ENCODE assay signal across 9 cellular contexts in the genomic region with DNA sequence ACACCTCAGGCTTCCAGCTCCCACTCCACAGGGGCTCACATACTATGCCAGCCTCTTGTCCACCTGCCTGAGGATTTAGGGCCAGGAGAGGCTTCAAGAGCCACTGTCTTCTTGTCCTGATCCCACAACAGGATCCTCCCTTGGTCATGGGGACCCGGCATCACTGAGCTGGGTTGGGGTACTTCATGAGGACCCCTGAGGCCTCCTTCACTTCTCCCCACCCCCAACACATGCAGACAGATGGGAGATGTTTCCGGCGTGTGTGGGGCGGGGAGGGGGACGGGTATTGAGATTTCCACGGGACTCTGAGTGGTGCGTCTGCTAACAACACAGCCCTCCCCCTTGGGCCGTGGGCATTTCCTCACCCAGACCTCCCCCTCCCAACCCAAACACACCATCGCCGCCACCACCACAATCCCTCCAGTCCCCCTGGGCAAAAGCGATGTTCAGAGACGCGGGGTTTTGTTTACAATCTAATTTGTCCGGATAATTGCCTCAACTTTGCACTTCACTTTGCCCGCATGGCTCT. TPM values are rescaled to one million over a fixed set of nuclear protein-coding genes. Genes with fewer than 3 reads are reported as not detected.
DNase-seq lines count a peak whose midpoint lies in the region; ATAC-seq, FAIRE-seq and TF ChIP-seq lines count a peak whose summit lies in the region.
"Had no signal": no experiment of that assay in that cellular context is flagged by ENCODE, and none has a peak within 500 bp of the region (broad histone marks: within the 10 kb centered on the region; RNA-seq: fewer than 3 reads in every experiment).

No MANE protein-coding gene starts in this region.

- H3F3A ChIP-seq in SU-DHL-6 (ENCODE audit: insufficient read depth), result no peaks in the 10 kb centered on the region

- H3K9ac ChIP-seq in SU-DHL-6 (ENCODE audit: low read length), result peak overlapping the region; percentile 68

- no peak for ATAC-seq in HG03432 (IDR thresholded peaks at IDR 0.05; ENCODE audit: unreplicated experiment)

- no peak for FAIRE-seq in small intestine (lab: Jason Lieb, UNC)
- FAIRE-seq: A204.1 had no signal

- peaks cover 3 to 15% of the 10 kb centered on the region in 2 donors for H3K4me1 ChIP-seq in small intestine (ENCODE audit: control insufficient read depth in 2 of 2, insufficient read depth in 1 of 2, low read depth in 1 of 2, low read length in 1 of 2)

- H3K27ac ChIP-seq in SU-DHL-6 (ENCODE audit: low read depth, low read length) (peak overlapping the region; percentile 34; the same call in 1 of the 2 replicates), small intestine (ENCODE audit: low read depth in 1 of 2, low read length in 1 of 2) (no peak overlapping the region)

- no peaks in the 10 kb centered on the region for H3K27me3 ChIP-seq in SU-DHL-6 (ENCODE audit: low read length)
- no peaks in the 10 kb centered on the region for H3K27me3 ChIP-seq in small intestine (ENCODE audit: control insufficient read depth in 2 of 2, insufficient read depth in 2 of 2, low read length in 2 of 2)

- TF ChIP-seq CTCF in SU-DHL-6 (IDR thresholded peaks at IDR 0.05; ENCODE audit: insufficient read depth, low read length, poor library complexity, severe bottlenecking), result no peak
- no peak for TF ChIP-seq CTCF in foreskin fibroblast (IDR thresholded peaks at IDR 0.05; ENCODE audit: low read depth, low read length)

- no peaks in the 10 kb centered on the region for H3K9me2 ChIP-seq in SU-DHL-6 (replicated peaks; ENCODE audit: insufficient read depth, low read length)

- peak overlapping the region; percentile 61 for H3K4me3 ChIP-seq in SU-DHL-6 (ENCODE audit: insufficient read depth, low read length, poor library complexity, severe bottlenecking)
- H3K4me3 ChIP-seq in foreskin fibroblast (ENCODE audit: low read depth in 1 of 2, low read length in 2 of 2), result peak overlapping the region; percentile 56 to 57
- peak overlapping the region; percentile 16 to 93 for H3K4me3 ChIP-seq in small intestine (ENCODE audit: low read depth in 1 of 2, low read length in 2 of 2)

- peaks cover 14% of the 10 kb centered on the region; the same call in 1 of the 2 replicates for H3K79me2 ChIP-seq in SU-DHL-6 (ENCODE audit: insufficient read depth, low read length)

- H3K36me3 ChIP-seq in SU-DHL-6 (ENCODE audit: low read length) (no peaks in the 10 kb centered on the region), small intestine (ENCODE audit: control insufficient read depth in 2 of 2, insufficient read depth in 2 of 2, low read length in 2 of 2) (no peaks in the 10 kb centered on the region)

- DNase-seq in DMS 273 (lab: John Stamatoyannopoulos, UW; ENCODE audit: unreplicated experiment) (peak; percentile 50), DMS 273 treated with DMSO at 0.1 percent for 48 hours (lab: John Stamatoyannopoulos, UW) (no peak), foreskin fibroblast (no peak), small intestine (no peak), NCI-H187 treated with DMSO at 0.1 percent for 48 hours (lab: John Stamatoyannopoulos, UW) (no peak), putamen (ENCODE audit: low spot score) (no peak)

- WGBS in small intestine, 3 donors, result 4 to 11% (median 9%) methylated on average over 15 of the region's 15 CpGs

- H3K9me3 ChIP-seq in SU-DHL-6 (ENCODE audit: insufficient read depth, low read length), result no peaks in the 10 kb centered on the region
- no peaks in the 10 kb centered on the region for H3K9me3 ChIP-seq in small intestine (ENCODE audit: control insufficient read depth, low read depth)

- H2AFZ ChIP-seq in SU-DHL-6 (ENCODE audit: low read depth, low read length, severe bottlenecking), result peak overlapping the region; percentile 91

- peaks cover 6% of the 10 kb centered on the region; the same call in 1 of the 2 replicates for H4K20me1 ChIP-seq in SU-DHL-6 (ENCODE audit: low read depth, low read length)

- H3K4me2 ChIP-seq in SU-DHL-6 (ENCODE audit: low read depth, low read length, poor library complexity, severe bottlenecking), result peak overlapping the region; percentile 64

RNA-seq across cellular contexts. Expression of gene FOXP4, which starts 0.9 kb away (rescaled TPM):
- 10 to 100 TPM; 13.8 to 18.5 (median 14.3) TPM for polyA plus RNA-seq in small intestine
